In genomic region chr10:126669188-126669587, GRCh38 we compare ENCODE assay signal across 21 cellular contexts. TPM values are rescaled to one million over a fixed set of nuclear protein-coding genes. Genes with fewer than 3 reads are reported as not detected.
"Had no signal": no experiment of that assay in that cellular context is flagged by ENCODE, and none has a peak within 500 bp of the region (broad histone marks: within the 10 kb centered on the region; RNA-seq: fewer than 3 reads in every experiment).

No MANE protein-coding gene starts in this region.

- H3K9me3 ChIP-seq: lower lobe of right lung, neutrophil, pancreas, sigmoid colon, thyroid gland had no signal

- H3K4me1 ChIP-seq: lower lobe of right lung, pancreas, sigmoid colon had no signal

- H3K27me3 ChIP-seq: neutrophil, pancreas, sigmoid colon, thyroid gland had no signal

- H3K36me3 ChIP-seq: lower lobe of right lung, neutrophil, pancreas, sigmoid colon, thyroid gland, WERI-Rb-1 had no signal

- DNase-seq: activated CD4-positive, alpha-beta T cell treated with anti-CD3 and anti-CD28 coated beads, Interleukin-2, amount 50 U/mL, for 4 hours; activated effector memory CD4-positive, alpha-beta T cell treated with anti-CD3 and anti-CD28 coated beads, Interleukin-2, amount 50 U/mL, for 16 hours; activated naive CD4-positive, alpha-beta T cell treated with anti-CD3 and anti-CD28 coated beads, Interleukin-2, amount 50 U/mL, for 16 hours; activated T-cell treated with anti-CD3 and anti-CD28 coated beads, Interleukin-2, amount 50 U/mL, for 72 hours; effector memory CD4-positive, alpha-beta T cell; left colon; lower lobe of right lung; pancreas; sigmoid colon; stimulated activated CD4-positive, alpha-beta T cell treated with anti-CD3 and anti-CD28 coated beads, Interleukin-4, amount 100 ng/mL, for 24 hours; thyroid gland; WERI-Rb-1 had no signal

- H3K27ac ChIP-seq: lower lobe of right lung, neutrophil, sigmoid colon, thyroid gland, WERI-Rb-1 had no signal

- H3K4me3 ChIP-seq: lower lobe of right lung, pancreas, sigmoid colon, thyroid gland had no signal

RNA-seq across cellular contexts. Expression of gene C10orf90, which starts 1.3 kb away (rescaled TPM):
- total RNA-seq: activated CD8-positive, alpha-beta memory T cell treated with anti-CD3 and anti-CD28 coated beads for 36 hours; activated T-cell treated with anti-CD3 and anti-CD28 coated beads, Interleukin-2, amount 50 U/mL, for 72 hours; astrocyte; bronchial epithelial cell; cerebellum; endothelial cell of umbilical vein; fibroblast of villous mesenchyme; glomerular endothelial cell; lower lobe of right lung; natural killer cell treated with Interleukin-12 subunit alpha and Interleukin-12 subunit beta and Interleukin-15 and Interleukin-18, amount 100 ng/mL, for 72 hours had no signal
